Comparison of ENCODE assay signal across 23 cellular contexts in genomic region chr19:34766386-34766785, GRCh38.
"Had no signal": no experiment of that assay in that cellular context is flagged by ENCODE, and none has a peak within 500 bp of the region (broad histone marks: within the 10 kb centered on the region; RNA-seq: fewer than 3 reads in every experiment).

No MANE protein-coding gene starts in this region.

- H3K9me3 ChIP-seq: testis had no signal

- H3K27ac ChIP-seq: coronary artery, gastrocnemius medialis, heart right ventricle, left lung, psoas muscle, spleen, testis, tibial nerve had no signal

- ATAC-seq: esophagus mucosa; gastrocnemius medialis; heart right ventricle; left lung; psoas muscle; sciatic nerve; stimulated activated naive B cell treated with anti-CD40 and anti-IgM and Interleukin-4, amounts not matched to agents 10 μg/mL and 1 μg/mL and 100 μg/mL, for 72 hours; stimulated activated naive CD8-positive, alpha-beta T cell treated with anti-CD3 and anti-CD28 coated beads, Interleukin-15, amount 100 ng/mL, for 72 hours had no signal

- DNase-seq: effector CD4-positive, alpha-beta T cell; endodermal cell; gastrocnemius medialis; heart right ventricle; hypothalamus; islet precursor cell; left lung; mesendoderm; naive B cell; psoas muscle; retina; spleen; stimulated activated CD4-positive, alpha-beta T cell treated with anti-CD3 and anti-CD28 coated beads, Interleukin-15, amount 100 ng/mL, for 24 hours; stimulated activated CD4-positive, alpha-beta T cell treated with anti-CD3 and anti-CD28 coated beads, Interleukin-1b, Interleukin-23, amount 100 ng/mL, for 48 hours; stimulated activated CD4-positive, alpha-beta T cell treated with anti-CD3 and anti-CD28 coated beads, Interleukin-4, amount 100 ng/mL, for 4 hours; stimulated activated naive B cell treated with anti-CD40 and anti-IgM and Interleukin-4, amounts not matched to agents 10 μg/mL and 1 μg/mL and 100 μg/mL, for 72 hours; stimulated activated naive CD8-positive, alpha-beta T cell treated with anti-CD3 and anti-CD28 coated beads, Interleukin-15, amount 100 ng/mL, for 72 hours; testis had no signal

- H3K4me3 ChIP-seq: coronary artery, gastrocnemius medialis, heart right ventricle, left lung, lung, psoas muscle, spleen, testis, tibial nerve had no signal

- H3K4me1 ChIP-seq: gastrocnemius medialis, left lung, psoas muscle, testis had no signal

- H3K27me3 ChIP-seq: gastrocnemius medialis, heart right ventricle, left lung, spleen, testis, tibial nerve had no signal
